ENCODE assay signal across 8 cellular contexts in genomic region chr19:3852614-3853254, GRCh38. TPM values are rescaled to one million over a fixed set of nuclear protein-coding genes. Genes with fewer than 3 reads are reported as not detected.
DNase-seq lines count a peak whose midpoint lies in the region; ATAC-seq, FAIRE-seq and TF ChIP-seq lines count a peak whose summit lies in the region.

No MANE protein-coding gene starts in this region.

- no peak overlapping the region for H3K9ac ChIP-seq in PC-3 (ENCODE audit: low read length)
- H3K9ac ChIP-seq in K562 (ENCODE audit: insufficient read depth in 1 of 2, low read depth in 2 of 2, low read length in 2 of 2) = no peak overlapping the region; a peak in 2 of 4 replicates

- H3K36me3 Mint-ChIP-seq in neural crest cell (ENCODE audit: low read depth) = peaks cover 2% of the 10 kb centered on the region

- no peak for TF ChIP-seq POLR2A in K562 (conservative IDR thresholded peaks at IDR 0.05)

- ATAC-seq in PC-3 (peak; percentile 79), K562 (peak; percentile 81), GM19328 (IDR thresholded peaks at IDR 0.05; ENCODE audit: unreplicated experiment) (no peak), HG03378 (IDR thresholded peaks at IDR 0.05; ENCODE audit: unreplicated experiment) (no peak), HG03520 (IDR thresholded peaks at IDR 0.05; ENCODE audit: unreplicated experiment) (no peak)

- no peaks in the 10 kb centered on the region for H3K79me2 ChIP-seq in PC-3 (ENCODE audit: low read length)
- no peaks in the 10 kb centered on the region for H3K79me2 ChIP-seq in K562 (ENCODE audit: control insufficient read depth, insufficient read depth, low read length)

- CTCF ChIA-PET in PC-3 (lab: Charles Lee) = interaction anchor here (0.5 to 0.7 kb wide), 3 partner anchors 78 to 1065 kb away, joined by 3 to 4 read pairs (median 3); no protein-coding TSS in a partner anchor
- CTCF ChIA-PET in K562 (lab: Yijun Ruan, JAX; ENCODE audit: low intra/inter-chr PET ratio) = interaction anchor here (0.8 to 1.2 kb wide), 4 partner anchors 117 to 352 kb away, joined by 3 to 6 read pairs (median 4); no protein-coding TSS in a partner anchor

- H3K27me3 ChIP-seq in PC-3 (ENCODE audit: low read length) (no peaks in the 10 kb centered on the region), K562 (ENCODE audit: control insufficient read depth in 2 of 2, insufficient read depth in 2 of 2, low read length in 2 of 2) (peaks cover 0 to 12% of the 10 kb centered on the region in 2 experiments; a peak in 1 of 5 replicates)

- H3K36me3 ChIP-seq in PC-3 (ENCODE audit: low read depth, low read length) = no peaks in the 10 kb centered on the region
- H3K36me3 ChIP-seq in K562 (ENCODE audit: control insufficient read depth, insufficient read depth, low read length) = no peaks in the 10 kb centered on the region

- FAIRE-seq in K562 (lab: Jason Lieb, UNC) = peak; percentile 85

- no peaks in the 10 kb centered on the region for H3K4me1 Mint-ChIP-seq in neural crest cell

- H3K4me2 ChIP-seq in PC-3 (ENCODE audit: low read length) (no peak overlapping the region), K562 (ENCODE audit: insufficient read depth, low read length) (no peak overlapping the region)

- no peak overlapping the region for H3K4me3 Mint-ChIP-seq in neural crest cell

- H4K20me1 ChIP-seq in PC-3 (ENCODE audit: low read length) (no peaks in the 10 kb centered on the region), K562 (replicated peaks; ENCODE audit: control insufficient read depth, insufficient read depth, low read length) (no peaks in the 10 kb centered on the region; the same call in 1 of the 2 replicates)

- no peaks in the 10 kb centered on the region for H3K9me2 ChIP-seq in PC-3 (replicated peaks; ENCODE audit: low read length)

- in situ Hi-C loops in K562 (cut with MboI) = no loop called here

- no peak for TF ChIP-seq EP300 in K562 (IDR thresholded peaks at IDR 0.05; ENCODE audit: low read length)

- no peaks in the 10 kb centered on the region for H3K27me3 Mint-ChIP-seq in neural crest cell (ENCODE audit: low read depth)

- H3K9me3 Mint-ChIP-seq in neural crest cell = peaks cover 2% of the 10 kb centered on the region

- H3K27ac Mint-ChIP-seq in neural crest cell (ENCODE audit: unreplicated experiment) = no peak overlapping the region

- BruUV-seq in PC-3 (replicated peaks; lab: Mats Ljungman, UMichigan) = no TSS peak
- BruUV-seq in K562 (replicated peaks; lab: Mats Ljungman, UMichigan) = no TSS peak

- H3K9me3 ChIP-seq in PC-3 (ENCODE audit: low read length) = 0 out of 2 replicates have a peak, but pooled peaks cover 5% of the 10 kb centered on the region
- H3K9me3 ChIP-seq in K562 (replicated peaks; ENCODE audit: control insufficient read depth, insufficient read depth, low read depth, low read length) = no peaks in the 10 kb centered on the region

- H3K27ac ChIP-seq in PC-3 (ENCODE audit: low read length) (no peak overlapping the region; the same call in 1 of the 2 replicates), K562 (ENCODE audit: extremely low read depth, low read depth, low read length) (no peak overlapping the region)

- H3K9me1 ChIP-seq in K562 (ENCODE audit: control insufficient read depth, insufficient read depth, low read length) = no peaks in the 10 kb centered on the region

- no peak overlapping the region for H3K4me3 ChIP-seq in PC-3 (ENCODE audit: low read length)
- no peak overlapping the region for H3K4me3 ChIP-seq in K562

- no peaks in the 10 kb centered on the region for H3K4me1 ChIP-seq in PC-3 (ENCODE audit: insufficient read depth, low read length)
- H3K4me1 ChIP-seq in K562 (replicated peaks in 1 of 2; ENCODE audit: control insufficient read depth in 2 of 2, insufficient read depth in 2 of 2, low read length in 2 of 2) = peaks cover 18 to 42% of the 10 kb centered on the region in 2 experiments; a peak in 4 of 5 replicates

- intact Hi-C loops in PC-3 (cut with micrococcal nuclease) (no loop called here), K562 (cut with micrococcal nuclease) (loop anchor here (1.0 to 2.0 kb wide), 2 partner anchors 134 to 352 kb away; no protein-coding TSS in a partner anchor)

- H3F3A ChIP-seq in PC-3 (ENCODE audit: low read length, unreplicated experiment) = no peaks in the 10 kb centered on the region

- POLR2A ChIA-PET in PC-3 (lab: Charles Lee; ENCODE audit: unreplicated experiment) = no interaction called here
- POLR2A ChIA-PET in K562 (lab: Yijun Ruan, JAX) = interaction anchor here (0.6 to 1.4 kb wide), 5 partner anchors 12 to 350 kb away, joined by 3 to 5 read pairs (median 3); no protein-coding TSS in a partner anchor

- DNase-seq in A172 (ENCODE audit: low spot score) (peak; percentile 99), GM03348 (ENCODE audit: low spot score) (peak; percentile 60), PC-3 (peak; percentile 88), K562 (ENCODE audit: extremely low read depth in 1 of 4, low spot score in 3 of 4) (peak in 3 of 4 experiments; percentile 39 to 79 (median 63)), neural crest cell (ENCODE audit: low read depth, low spot score) (no peak)

- peak; percentile 76 to 89 for TF ChIP-seq RAD21 in K562 (CRISPR knock-in tag; conservative IDR thresholded peaks at IDR 0.05 in 1 of 2, IDR thresholded peaks at IDR 0.05 in 1 of 2)

- H2AFZ ChIP-seq in PC-3 (ENCODE audit: low read length) (no peak overlapping the region), K562 (ENCODE audit: low read depth, low read length) (no peak overlapping the region)

- TF ChIP-seq CTCF in PC-3 (conservative IDR thresholded peaks at IDR 0.05; ENCODE audit: low read depth, low read length) (peak; percentile 65), K562 (IDR thresholded peaks at IDR 0.05 in 2 of 3, conservative IDR thresholded peaks at IDR 0.05 in 1 of 3; ENCODE audit: insufficient read depth in 2 of 3, low read depth in 1 of 3, low read length in 3 of 3) (peak; percentile 81 to 82 (median 82)), neural crest cell (conservative IDR thresholded peaks at IDR 0.05) (peak; percentile 29)

- 3% methylated on average over 4 of the region's 4 CpGs for WGBS in K562 (ENCODE audit: insufficient coverage, low coverage, missing lambda C conversion rate)

TF ChIP-seq in K562, 482 proteins besides CTCF, POLR2A, EP300 and RAD21 (continues in another document):
- TF ChIP-seq STAG1 (CRISPR knock-in tag; IDR thresholded peaks at IDR 0.05; ENCODE audit: borderline replicate concordance) (peak; percentile 73; the same call in 1 of the 2 replicates), HOXB6 (CRISPR knock-in tag; IDR thresholded peaks at IDR 0.05; ENCODE audit: borderline replicate concordance) (no peak), ATF7 (IDR thresholded peaks at IDR 0.05) (peak; percentile 43; the same call in 1 of the 2 replicates), CC2D1A (IDR thresholded peaks at IDR 0.05) (0 out of 2 replicates have a peak, but pooled peaks have one; percentile 12), ZNF41 (CRISPR knock-in tag; conservative IDR thresholded peaks at IDR 0.05) (no peak), ZBTB7A (IDR thresholded peaks at IDR 0.05; ENCODE audit: borderline replicate concordance, control insufficient read depth, low read depth, low read length) (peak; percentile 27; the same call in 1 of the 2 replicates)

RNA-seq across cellular contexts. Expression of gene ZFR2, which starts 16.1 kb away (rescaled TPM):
- not detected in 2 replicates for total RNA-seq in A172 (2014; rRNA removed; shearing (Covaris generic))
- total RNA-seq in PC-3 (2014; rRNA removed) (not detected in 2 replicates), K562 (2014; rRNA removed) (0.33 and 0.59 TPM in 2 replicates), K562 (2014; rRNA removed; fragmentation: Illumina TruSeq; extraction: Trizol) (not detected in 2 replicates), K562 (2015; rRNA removed; fragmentation: Illumina TruSeq; extraction: Trizol) (not detected in 2 replicates), K562 (2021) (not detected in 2 replicates), neural crest cell (4.2 and 5.0 TPM in 2 replicates)
- 0.09 and 0.14 TPM in 2 replicates for total RNA-seq in K562 (2011; cell fraction: chromatin; rRNA removed; ENCODE audit: low replicate concordance)
- total RNA-seq in K562 (2011; cell fraction: nucleolus; rRNA removed) = 0.26 TPM in 1 of 2 replicates, not detected in the other
- 0.38 TPM in 1 of 2 replicates, not detected in the other for total RNA-seq in K562 (2011; cell fraction: nucleoplasm; rRNA removed)
- polyA plus RNA-seq in K562 (2011; rRNA removed) (0.03 and 0.04 TPM in 2 replicates), K562 (2014; fragmentation: Illumina TruSeq; extraction: Trizol) (not detected in 2 replicates), K562 (2014; fragmentation: Nextera tagmentation; extraction: Ambion mirVana) (under 1 TPM in 1 of 2 experiments, not detected in 1; 0.07 TPM), K562 (2014; rRNA removed) (not detected in 2 replicates)
- polyA plus RNA-seq in K562 (2011; cell fraction: cytosol; rRNA removed) = 0.19 and 0.22 TPM in 2 replicates
- polyA plus RNA-seq in K562 (2011; cell fraction: nucleus; rRNA removed) = 0.08 and 0.21 TPM in 2 replicates
- 0.04 and 0.17 TPM in 2 replicates for polyA plus RNA-seq in K562 (2012)
- polyA minus RNA-seq in K562 (2011; rRNA and poly(A)+ RNA removed) = not detected in 2 replicates
- polyA minus RNA-seq in K562 (2011; cell fraction: cytosol; rRNA and poly(A)+ RNA removed) = not detected in 2 replicates
- 0.13 TPM in 1 of 2 replicates, not detected in the other for polyA minus RNA-seq in K562 (2011; cell fraction: nucleus; rRNA and poly(A)+ RNA removed)

RNA-seq across cellular contexts. Expression of gene ATCAY, which starts 27.8 kb away (rescaled TPM):
- not detected in 2 replicates for total RNA-seq in A172 (2014; rRNA removed; shearing (Covaris generic))
- not detected in 2 replicates for total RNA-seq in PC-3 (2014; rRNA removed)
- not detected in 2 replicates for total RNA-seq in K562 (2011; cell fraction: chromatin; rRNA removed; ENCODE audit: low replicate concordance)
- total RNA-seq in K562 (2011; cell fraction: nucleolus; rRNA removed) = not detected in 2 replicates
- 0.08 TPM in 1 of 2 replicates, not detected in the other for total RNA-seq in K562 (2011; cell fraction: nucleoplasm; rRNA removed)
- total RNA-seq in K562 (2014; rRNA removed) = not detected in 2 replicates
- not detected in 2 replicates for total RNA-seq in K562 (2014; rRNA removed; fragmentation: Illumina TruSeq; extraction: Trizol)
- total RNA-seq in K562 (2015; rRNA removed; fragmentation: Illumina TruSeq; extraction: Trizol) = not detected in 2 replicates
- total RNA-seq in K562 (2021) = 0.07 TPM in 1 of 2 replicates, not detected in the other
- not detected in 2 replicates for polyA plus RNA-seq in K562 (2011; rRNA removed)
- 0.04 TPM in 1 of 2 replicates, not detected in the other for polyA plus RNA-seq in K562 (2011; cell fraction: cytosol; rRNA removed)
- not detected in 2 replicates for polyA plus RNA-seq in K562 (2011; cell fraction: nucleus; rRNA removed)
- polyA plus RNA-seq in K562 (2012) = not detected in 2 replicates
- polyA plus RNA-seq in K562 (2014; fragmentation: Illumina TruSeq; extraction: Trizol) = not detected in 2 replicates
- not detected for polyA plus RNA-seq in K562 (2014; fragmentation: Nextera tagmentation; extraction: Ambion mirVana)
- not detected in 2 replicates for polyA plus RNA-seq in K562 (2014; rRNA removed)
- polyA minus RNA-seq in K562 (2011; rRNA and poly(A)+ RNA removed) = not detected in 2 replicates
- not detected in 2 replicates for polyA minus RNA-seq in K562 (2011; cell fraction: cytosol; rRNA and poly(A)+ RNA removed)
- not detected in 2 replicates for polyA minus RNA-seq in K562 (2011; cell fraction: nucleus; rRNA and poly(A)+ RNA removed)
- 14.2 and 16.1 TPM in 2 replicates for total RNA-seq in neural crest cell

Comparison
In these comparisons a context has a peak if more than half of its experiments do, and no peak if none do; other contexts are left out.
1. ATAC-seq: peak in PC-3 (single experiment) and K562 (single experiment); none in GM19328 (single experiment), HG03378 (single experiment) and HG03520 (single experiment).
2. CTCF ChIP-seq: peak in every context shown above with its lines; median percentile 82 in K562; 65 in PC-3; 29 in neural crest cell.
3. RNA of gene ATCAY, which starts 27.8 kb away (total RNA-seq): 14.2 to 16.1 TPM in neural crest cell; not detected in A172, not detected in PC-3 and 0.07 to 0.08 TPM in K562; every median in the first group is over 10 times any median in the second.